19 cellular contexts compared by ENCODE assay signal in genomic region chr16:27511657-27512056, GRCh38. TPM values are rescaled to one million over a fixed set of nuclear protein-coding genes. Genes with fewer than 3 reads are reported as not detected.
DNase-seq lines count a peak whose midpoint lies in the region; ATAC-seq and TF ChIP-seq lines count a peak whose summit lies in the region.
"Had no signal": no experiment of that assay in that cellular context is flagged by ENCODE, and none has a peak within 500 bp of the region (broad histone marks: within the 10 kb centered on the region; RNA-seq: fewer than 3 reads in every experiment).

No MANE protein-coding gene starts in this region.

- peak overlapping the region; percentile 20 for H3K27ac Mint-ChIP-seq in activated T-helper 17 cell treated with anti-CD3 and anti-CD28 coated beads, Interleukin-2, amount 50 U/mL, for 72 hours
- H3K27ac Mint-ChIP-seq: activated CD8-positive, alpha-beta T cell treated with anti-CD3 and anti-CD28 coated beads for 36 hours; GM23338; naive thymus-derived CD8-positive, alpha-beta T cell had no signal

- H3K9me3 ChIP-seq in gastrocnemius medialis: no peaks in the 10 kb centered on the region
- no peaks in the 10 kb centered on the region for H3K9me3 ChIP-seq in Karpas-422 (ENCODE audit: low read length)
- H3K9me3 ChIP-seq: esophagus squamous epithelium, lower lobe of right lung had no signal

- H3K36me3 ChIP-seq in gastrocnemius medialis: peaks cover 3 to 54% of the 10 kb centered on the region in 2 donors
- H3K36me3 ChIP-seq in Karpas-422 (ENCODE audit: insufficient read depth, low read length): peaks cover 12% of the 10 kb centered on the region; the same call in 1 of the 2 replicates

- no peak overlapping the region for H3K9ac ChIP-seq in Karpas-422 (ENCODE audit: low read length)

- intact Hi-C loops in gastrocnemius medialis (cut with DNase I; ENCODE audit: low total_unique reads): no loop called here

- no peaks in the 10 kb centered on the region for H3K27me3 Mint-ChIP-seq in activated T-helper 17 cell treated with anti-CD3 and anti-CD28 coated beads, Interleukin-2, amount 50 U/mL, for 72 hours
- H3K27me3 Mint-ChIP-seq: activated CD8-positive, alpha-beta T cell treated with anti-CD3 and anti-CD28 coated beads for 36 hours; naive thymus-derived CD8-positive, alpha-beta T cell had no signal

- no peaks in the 10 kb centered on the region for H3K27me3 ChIP-seq in gastrocnemius medialis
- no peaks in the 10 kb centered on the region for H3K27me3 ChIP-seq in Karpas-422 (ENCODE audit: low read length)
- H3K27me3 ChIP-seq: esophagus squamous epithelium had no signal

- TF ChIP-seq POLR2A in gastrocnemius medialis (IDR thresholded peaks at IDR 0.05): no peak

- H3K4me2 ChIP-seq in Karpas-422 (ENCODE audit: low read depth, low read length, poor library complexity, severe bottlenecking): no peak overlapping the region
- H3K4me2 ChIP-seq: GM23338 had no signal

- DNase-seq in fibroblast of gingiva (ENCODE audit: low read depth) (peak; percentile 45), kidney tubule cell (ENCODE audit: low spot score) (peak; percentile 93), gastrocnemius medialis (peak in 1 of 2 donors; percentile 66), GOT3 (lab: John Stamatoyannopoulos, UW) (no peak), putamen (ENCODE audit: low spot score) (no peak), Karpas-422 (no peak)
- DNase-seq: activated CD8-positive, alpha-beta T cell treated with anti-CD3 and anti-CD28 coated beads for 36 hours; dermis blood vessel endothelial cell; esophagus squamous epithelium; lower lobe of right lung; naive thymus-derived CD8-positive, alpha-beta T cell; retina; stimulated activated CD4-positive, alpha-beta T cell treated with anti-CD3 and anti-CD28 coated beads, Interleukin-1b, Interleukin-23, amount 100 ng/mL, for 48 hours; SW 1271 had no signal

- H3K4me3 ChIP-seq in gastrocnemius medialis (no peak overlapping the region), Karpas-422 (ENCODE audit: low read length) (no peak overlapping the region)
- H3K4me3 ChIP-seq: esophagus squamous epithelium, GM12878, GM23338, K562, lower lobe of right lung had no signal

- H3K36me3 Mint-ChIP-seq in activated T-helper 17 cell treated with anti-CD3 and anti-CD28 coated beads, Interleukin-2, amount 50 U/mL, for 72 hours (ENCODE audit: low read depth): peaks cover 69% of the 10 kb centered on the region

- H3K4me1 ChIP-seq in gastrocnemius medialis (peaks cover 9 to 20% of the 10 kb centered on the region in 2 donors), Karpas-422 (ENCODE audit: low read length) (peaks cover 14% of the 10 kb centered on the region)
- H3K4me1 ChIP-seq: lower lobe of right lung had no signal

- peak overlapping the region; percentile 11 to 77 (median 54) for H3K27ac ChIP-seq in gastrocnemius medialis
- H3K27ac ChIP-seq in Karpas-422 (ENCODE audit: low read length): no peak overlapping the region
- H3K27ac ChIP-seq: esophagus squamous epithelium, lower lobe of right lung had no signal

- H3K4me3 Mint-ChIP-seq in activated T-helper 17 cell treated with anti-CD3 and anti-CD28 coated beads, Interleukin-2, amount 50 U/mL, for 72 hours: no peak overlapping the region
- H3K4me3 Mint-ChIP-seq: activated CD8-positive, alpha-beta T cell treated with anti-CD3 and anti-CD28 coated beads for 36 hours; GM23338; naive thymus-derived CD8-positive, alpha-beta T cell had no signal

- no peaks in the 10 kb centered on the region for H4K20me1 ChIP-seq in Karpas-422 (ENCODE audit: insufficient read depth, low read depth, low read length)

- no peak for ATAC-seq in activated T-helper 17 cell treated with anti-CD3 and anti-CD28 coated beads, Interleukin-2, amount 50 U/mL, for 72 hours (replicated peaks)
- ATAC-seq in gastrocnemius medialis (peak; percentile 24 to 66), GM18519 (IDR thresholded peaks at IDR 0.05; ENCODE audit: low FRiP score, unreplicated experiment) (no peak)
- ATAC-seq: activated CD8-positive, alpha-beta T cell treated with anti-CD3 and anti-CD28 coated beads for 36 hours; GM12878; GM23338; K562; lower lobe of right lung; naive thymus-derived CD8-positive, alpha-beta T cell had no signal

- in situ Hi-C loops in gastrocnemius medialis (cut with MboI; ENCODE audit: low sequenced_read_pairs in 4 of 4): no loop called here

- 0 out of 2 replicates have a peak, but pooled peaks cover 5% of the 10 kb centered on the region for H3K79me2 ChIP-seq in Karpas-422 (ENCODE audit: low read length)

- H3K9me3 Mint-ChIP-seq in activated T-helper 17 cell treated with anti-CD3 and anti-CD28 coated beads, Interleukin-2, amount 50 U/mL, for 72 hours: no peaks in the 10 kb centered on the region
- H3K9me3 Mint-ChIP-seq: activated CD8-positive, alpha-beta T cell treated with anti-CD3 and anti-CD28 coated beads for 36 hours; GM23338; naive thymus-derived CD8-positive, alpha-beta T cell had no signal

- no peak overlapping the region for H2AFZ ChIP-seq in Karpas-422 (ENCODE audit: low read length)
- H2AFZ ChIP-seq: GM23338 had no signal

- H3K9me2 ChIP-seq in Karpas-422 (replicated peaks; ENCODE audit: insufficient read depth, low read length): no peaks in the 10 kb centered on the region

- no peak for TF ChIP-seq CTCF in gastrocnemius medialis (IDR thresholded peaks at IDR 0.05 in 4 of 5, conservative IDR thresholded peaks at IDR 0.05 in 1 of 5)

- no peaks in the 10 kb centered on the region for H3K4me1 Mint-ChIP-seq in activated T-helper 17 cell treated with anti-CD3 and anti-CD28 coated beads, Interleukin-2, amount 50 U/mL, for 72 hours
- H3K4me1 Mint-ChIP-seq: GM23338; naive thymus-derived CD8-positive, alpha-beta T cell had no signal

RNA-seq across cellular contexts. Expression of gene GTF3C1, which starts 38.1 kb away (rescaled TPM):
- 10 to 100 TPM; 56.1 to 60.4 TPM for total RNA-seq in activated T-helper 17 cell treated with anti-CD3 and anti-CD28 coated beads, Interleukin-2, amount 50 U/mL, for 72 hours
- 100 to 1,000 TPM in 1 of 4 donors, 10 to 100 TPM in 3; 52.0 to 108 (median 67.8) TPM for total RNA-seq in gastrocnemius medialis
- 46.6 and 78.0 TPM in 2 replicates for total RNA-seq in Karpas-422 (2014; rRNA removed; shearing (Covaris generic); ENCODE audit: low replicate concordance)

RNA-seq across cellular contexts. Expression of gene KATNIP, which starts 38.3 kb away (rescaled TPM):
- 10 to 100 TPM; 12.9 to 14.3 TPM for total RNA-seq in activated T-helper 17 cell treated with anti-CD3 and anti-CD28 coated beads, Interleukin-2, amount 50 U/mL, for 72 hours
- total RNA-seq in gastrocnemius medialis: 10 to 100 TPM in 1 of 4 donors, 1 to 10 TPM in 3; 6.3 to 12.1 (median 7.7) TPM
- total RNA-seq in Karpas-422 (2014; rRNA removed; shearing (Covaris generic); ENCODE audit: low replicate concordance): 8.5 and 14.4 TPM in 2 replicates

Comparison
In these comparisons a context has a peak if more than half of its experiments do, and no peak if none do; other contexts are left out.
1. ATAC-seq: peak in gastrocnemius medialis (2 of 2); none in activated T-helper 17 cell treated with anti-CD3 and anti-CD28 coated beads, Interleukin-2, amount 50 U/mL, for 72 hours (single experiment) and GM18519 (single experiment).
2. DNase-seq: peak in fibroblast of gingiva (single experiment) and kidney tubule cell (single experiment); none in GOT3 (single experiment), putamen (single experiment) and Karpas-422 (single experiment).